ENCODE assay signal across 1 cellular context in genomic region chr11:65611758-65612603, GRCh38.
TF ChIP-seq lines count a peak whose summit lies in the region.

No MANE protein-coding gene starts in this region.

TF ChIP-seq in GM23338, 12 proteins besides CTCF, POLR2A, EP300 and RAD21:
- TF ChIP-seq EZH2 (IDR thresholded peaks at IDR 0.05; ENCODE audit: low read depth, unreplicated experiment) = no peak
- TF ChIP-seq CREB1 (CRISPR knock-in tag; IDR thresholded peaks at IDR 0.05; ENCODE audit: low read depth) = no peak
- no peak for TF ChIP-seq EZH2phosphoT487 (IDR thresholded peaks at IDR 0.05; ENCODE audit: unreplicated experiment)
- TF ChIP-seq STAT1 (IDR thresholded peaks at IDR 0.05; ENCODE audit: unreplicated experiment) = no peak
- no peak for TF ChIP-seq NANOG (IDR thresholded peaks at IDR 0.05; ENCODE audit: borderline replicate concordance)
- no peak for TF ChIP-seq ZNF331 (CRISPR knock-in tag; IDR thresholded peaks at IDR 0.05; ENCODE audit: low read depth)
- TF ChIP-seq JUNB (IDR thresholded peaks at IDR 0.05; ENCODE audit: unreplicated experiment) = no peak
- TF ChIP-seq ZNF114 (CRISPR knock-in tag; IDR thresholded peaks at IDR 0.05) = no peak
- TF ChIP-seq, protein P1, sequence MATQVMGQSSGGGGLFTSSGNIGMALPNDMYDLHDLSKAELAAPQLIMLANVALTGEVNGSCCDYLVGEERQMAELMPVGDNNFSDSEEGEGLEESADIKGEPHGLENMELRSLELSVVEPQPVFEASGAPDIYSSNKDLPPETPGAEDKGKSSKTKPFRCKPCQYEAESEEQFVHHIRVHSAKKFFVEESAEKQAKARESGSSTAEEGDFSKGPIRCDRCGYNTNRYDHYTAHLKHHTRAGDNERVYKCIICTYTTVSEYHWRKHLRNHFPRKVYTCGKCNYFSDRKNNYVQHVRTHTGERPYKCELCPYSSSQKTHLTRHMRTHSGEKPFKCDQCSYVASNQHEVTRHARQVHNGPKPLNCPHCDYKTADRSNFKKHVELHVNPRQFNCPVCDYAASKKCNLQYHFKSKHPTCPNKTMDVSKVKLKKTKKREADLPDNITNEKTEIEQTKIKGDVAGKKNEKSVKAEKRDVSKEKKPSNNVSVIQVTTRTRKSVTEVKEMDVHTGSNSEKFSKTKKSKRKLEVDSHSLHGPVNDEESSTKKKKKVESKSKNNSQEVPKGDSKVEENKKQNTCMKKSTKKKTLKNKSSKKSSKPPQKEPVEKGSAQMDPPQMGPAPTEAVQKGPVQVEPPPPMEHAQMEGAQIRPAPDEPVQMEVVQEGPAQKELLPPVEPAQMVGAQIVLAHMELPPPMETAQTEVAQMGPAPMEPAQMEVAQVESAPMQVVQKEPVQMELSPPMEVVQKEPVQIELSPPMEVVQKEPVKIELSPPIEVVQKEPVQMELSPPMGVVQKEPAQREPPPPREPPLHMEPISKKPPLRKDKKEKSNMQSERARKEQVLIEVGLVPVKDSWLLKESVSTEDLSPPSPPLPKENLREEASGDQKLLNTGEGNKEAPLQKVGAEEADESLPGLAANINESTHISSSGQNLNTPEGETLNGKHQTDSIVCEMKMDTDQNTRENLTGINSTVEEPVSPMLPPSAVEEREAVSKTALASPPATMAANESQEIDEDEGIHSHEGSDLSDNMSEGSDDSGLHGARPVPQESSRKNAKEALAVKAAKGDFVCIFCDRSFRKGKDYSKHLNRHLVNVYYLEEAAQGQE (IDR thresholded peaks at IDR 0.05; ENCODE audit: unreplicated experiment) = no peak
- TF ChIP-seq, protein P2, sequence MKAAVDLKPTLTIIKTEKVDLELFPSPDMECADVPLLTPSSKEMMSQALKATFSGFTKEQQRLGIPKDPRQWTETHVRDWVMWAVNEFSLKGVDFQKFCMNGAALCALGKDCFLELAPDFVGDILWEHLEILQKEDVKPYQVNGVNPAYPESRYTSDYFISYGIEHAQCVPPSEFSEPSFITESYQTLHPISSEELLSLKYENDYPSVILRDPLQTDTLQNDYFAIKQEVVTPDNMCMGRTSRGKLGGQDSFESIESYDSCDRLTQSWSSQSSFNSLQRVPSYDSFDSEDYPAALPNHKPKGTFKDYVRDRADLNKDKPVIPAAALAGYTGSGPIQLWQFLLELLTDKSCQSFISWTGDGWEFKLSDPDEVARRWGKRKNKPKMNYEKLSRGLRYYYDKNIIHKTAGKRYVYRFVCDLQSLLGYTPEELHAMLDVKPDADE (IDR thresholded peaks at IDR 0.05) = no peak
- no peak for TF ChIP-seq ZNF462 (CRISPR knock-in tag; IDR thresholded peaks at IDR 0.05)
- no peak for TF ChIP-seq POLR2AphosphoS5 (IDR thresholded peaks at IDR 0.05; ENCODE audit: low read depth)
